In the genomic region with DNA sequence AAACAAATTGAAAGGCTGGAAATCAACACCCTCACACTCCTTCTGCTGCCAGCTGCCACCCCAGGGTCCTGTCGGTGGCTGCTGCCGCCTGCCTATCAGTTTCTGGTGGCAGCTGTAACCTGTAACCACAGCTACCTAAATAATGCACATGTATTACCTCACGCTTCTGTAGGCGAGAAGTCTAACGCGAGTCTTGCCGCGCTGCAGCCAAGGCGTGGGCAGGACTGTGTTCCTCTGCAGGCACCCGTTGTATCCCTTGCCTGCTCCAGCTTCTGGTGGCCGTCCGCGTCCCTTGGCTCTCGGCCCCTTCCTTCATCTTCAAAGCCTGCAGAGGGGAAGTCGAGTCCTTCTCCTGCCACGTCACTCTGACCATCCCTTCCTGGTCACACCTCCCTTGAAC, we compare ENCODE assay signal across 30 cellular contexts. TPM values are rescaled to one million over a fixed set of nuclear protein-coding genes. Genes with fewer than 3 reads are reported as not detected.
"Had no signal": no experiment of that assay in that cellular context is flagged by ENCODE, and none has a peak within 500 bp of the region (broad histone marks: within the 10 kb centered on the region; RNA-seq: fewer than 3 reads in every experiment).

No MANE protein-coding gene starts in this region.

- H3K4me2 ChIP-seq: hepatocyte had no signal

- H3K4me1 Mint-ChIP-seq: activated B cell treated with CpG ODN at 0.5 μM for 24 hours; activated CD4-positive, alpha-beta T cell treated with anti-CD3 and anti-CD28 coated beads for 36 hours had no signal

- H3K27me3 Mint-ChIP-seq: activated B cell treated with CpG ODN at 0.5 μM for 24 hours; activated CD4-positive, alpha-beta T cell treated with anti-CD3 and anti-CD28 coated beads for 36 hours; naive thymus-derived CD4-positive, alpha-beta T cell had no signal

- H3K4me1 ChIP-seq: testis, uterus had no signal

- ATAC-seq: activated CD4-positive, alpha-beta T cell treated with anti-CD3 and anti-CD28 coated beads for 36 hours; activated naive CD4-positive, alpha-beta T cell treated with anti-CD3 and anti-CD28 coated beads, Interleukin-2, amount 50 U/mL, for 72 hours; activated T-cell treated with anti-CD3 and anti-CD28 coated beads, Interleukin-2, amount 50 U/mL, for 4 hours; left lung; naive thymus-derived CD4-positive, alpha-beta T cell had no signal

- H3K36me3 Mint-ChIP-seq: activated naive CD4-positive, alpha-beta T cell treated with anti-CD3 and anti-CD28 coated beads, Interleukin-2, amount 50 U/mL, for 72 hours had no signal

- H3K9me3 Mint-ChIP-seq: activated B cell treated with CpG ODN at 0.5 μM for 24 hours; activated naive CD4-positive, alpha-beta T cell treated with anti-CD3 and anti-CD28 coated beads, Interleukin-2, amount 50 U/mL, for 72 hours; activated T-cell treated with anti-CD3 and anti-CD28 coated beads, Interleukin-2, amount 50 U/mL, for 4 hours; immature natural killer cell had no signal

- H2AFZ ChIP-seq: hepatocyte had no signal

- H3K27ac ChIP-seq: brain microvascular endothelial cell, esophagus muscularis mucosa, hepatocyte, left lung, testis had no signal

- H3K4me3 ChIP-seq: esophagus muscularis mucosa, hepatocyte, left lung, testis, uterus had no signal

- H3K9me3 ChIP-seq: esophagus muscularis mucosa, left lung, testis, uterus had no signal

- H3K27me3 ChIP-seq: brain microvascular endothelial cell, esophagus muscularis mucosa, hepatocyte, left lung, testis, uterus had no signal

- H3K27ac Mint-ChIP-seq: activated B cell treated with CpG ODN at 0.5 μM for 24 hours; activated CD4-positive, alpha-beta T cell treated with anti-CD3 and anti-CD28 coated beads for 36 hours; activated naive CD4-positive, alpha-beta T cell treated with anti-CD3 and anti-CD28 coated beads, Interleukin-2, amount 50 U/mL, for 72 hours; immature natural killer cell; naive thymus-derived CD4-positive, alpha-beta T cell had no signal

- H3K36me3 ChIP-seq: uterus had no signal

- DNase-seq: activated B cell treated with CpG ODN at 0.5 μM for 24 hours; activated CD4-positive, alpha-beta T cell treated with anti-CD3 and anti-CD28 coated beads for 36 hours; activated CD4-positive, alpha-beta T cell treated with anti-CD3 and anti-CD28 coated beads, Interleukin-2, amount 50 U/mL, for 4 hours; activated CD8-positive, alpha-beta memory T cell treated with anti-CD3 and anti-CD28 coated beads for 24 hours; activated CD8-positive, alpha-beta memory T cell treated with anti-CD3 and anti-CD28 coated beads, Interleukin-2, amount 50 U/mL, for 48 hours; activated T-cell treated with anti-CD3 and anti-CD28 coated beads, Interleukin-2, amount 50 U/mL, for 4 hours; aorta; brain microvascular endothelial cell; central memory CD4-positive, alpha-beta T cell; effector memory CD4-positive, alpha-beta T cell; glutamatergic neuron; immature natural killer cell; kidney glomerular epithelial cell; naive thymus-derived CD4-positive, alpha-beta T cell; stimulated activated CD4-positive, alpha-beta T cell treated with anti-CD3 and anti-CD28 coated beads, Interleukin-2, amount 100 ng/mL, for 48 hours; stimulated activated CD8-positive, alpha-beta memory T cell treated with anti-CD3 and anti-CD28 coated beads, Interleukin-4, amount 100 ng/mL, for 48 hours; stimulated activated naive CD4-positive, alpha-beta T cell; T-helper 9 cell; testis; trophoblast cell; uterus had no signal

- H3K4me3 Mint-ChIP-seq: activated B cell treated with CpG ODN at 0.5 μM for 24 hours; activated CD4-positive, alpha-beta T cell treated with anti-CD3 and anti-CD28 coated beads for 36 hours; activated T-cell treated with anti-CD3 and anti-CD28 coated beads, Interleukin-2, amount 50 U/mL, for 4 hours; immature natural killer cell; naive thymus-derived CD4-positive, alpha-beta T cell had no signal

RNA-seq across cellular contexts. Expression of a gene that starts 59.5 kb away (rescaled TPM):
- total RNA-seq: activated B cell treated with CpG ODN at 0.5 μM for 24 hours; activated naive CD4-positive, alpha-beta T cell treated with anti-CD3 and anti-CD28 coated beads, Interleukin-2, amount 50 U/mL, for 72 hours; activated T-cell treated with anti-CD3 and anti-CD28 coated beads, Interleukin-2, amount 50 U/mL, for 4 hours; aorta; dermis microvascular lymphatic vessel endothelial cell; esophagus muscularis mucosa; frontal cortex; hepatocyte; left lung; lung microvascular endothelial cell; naive thymus-derived CD4-positive, alpha-beta T cell; osteoblast; posterior vena cava; uterus had no signal
- polyA plus RNA-seq: immature natural killer cell; naive thymus-derived CD4-positive, alpha-beta T cell had no signal
